ENCODE assay signal across 15 cellular contexts in the genomic region with DNA sequence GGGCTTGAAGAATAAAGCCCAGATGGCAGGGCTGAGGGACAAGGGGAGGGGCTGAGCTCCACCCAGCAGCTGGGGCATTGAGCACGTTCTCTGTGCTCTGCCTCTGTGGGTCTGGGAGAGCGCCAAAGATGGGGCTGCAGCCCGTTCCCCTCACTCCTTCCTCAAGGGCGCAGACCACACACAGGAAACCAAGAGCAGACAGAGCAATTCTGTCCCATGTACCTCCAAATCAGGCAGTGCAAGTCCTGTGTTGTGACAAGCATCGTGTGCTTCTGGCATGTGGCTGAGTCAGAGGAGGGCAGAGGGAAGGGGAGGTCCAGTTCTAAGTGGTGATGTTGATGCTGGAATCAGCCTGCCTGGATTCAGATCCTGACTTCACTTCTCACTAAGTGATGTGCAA. TPM values are rescaled to one million over a fixed set of nuclear protein-coding genes. Genes with fewer than 3 reads are reported as not detected.
DNase-seq lines count a peak whose midpoint lies in the region; ATAC-seq and TF ChIP-seq lines count a peak whose summit lies in the region.
"Had no signal": no experiment of that assay in that cellular context is flagged by ENCODE, and none has a peak within 500 bp of the region (broad histone marks: within the 10 kb centered on the region; RNA-seq: fewer than 3 reads in every experiment).

No MANE protein-coding gene starts in this region.

- CTCF ChIA-PET in mammary epithelial cell (lab: Charles Lee; ENCODE audit: low non-redundant PET) = no interaction called here

- TF ChIP-seq CTCF in mammary epithelial cell (conservative IDR thresholded peaks at IDR 0.05 in 1 of 2, IDR thresholded peaks at IDR 0.05 in 1 of 2; ENCODE audit: extremely low read depth in 1 of 2, insufficient read depth in 1 of 2, low read depth in 1 of 2, low read length in 2 of 2) (no peak), breast epithelium (IDR thresholded peaks at IDR 0.05) (no peak), epithelial cell of esophagus (IDR thresholded peaks at IDR 0.05; ENCODE audit: insufficient read depth, low read depth, low read length, missing control alignments) (no peak), upper lobe of right lung (IDR thresholded peaks at IDR 0.05) (no peak), hepatocyte (IDR thresholded peaks at IDR 0.05; ENCODE audit: poor library complexity) (no peak)

- no peaks in the 10 kb centered on the region for H3K79me2 ChIP-seq in mammary epithelial cell (ENCODE audit: insufficient read depth, low read length)
- H3K79me2 ChIP-seq in hepatocyte = no peaks in the 10 kb centered on the region

- H3K27ac ChIP-seq in mammary epithelial cell (ENCODE audit: insufficient read depth, low read depth, low read length) (no peak overlapping the region), breast epithelium (no peak overlapping the region), upper lobe of right lung (no peak overlapping the region), hepatocyte (no peak overlapping the region)
- H3K27ac ChIP-seq: KMS-11, stomach had no signal

- H3K4me1 ChIP-seq in mammary epithelial cell (ENCODE audit: insufficient read depth, low read length) (peaks cover 22% of the 10 kb centered on the region), breast epithelium (no peaks in the 10 kb centered on the region), upper lobe of right lung (peaks cover 8% of the 10 kb centered on the region), hepatocyte (ENCODE audit: insufficient read depth) (peaks cover 6% of the 10 kb centered on the region)

- 53% methylated on average over 4 of the region's 5 CpGs for WGBS in mammary epithelial cell (ENCODE audit: low coverage, missing lambda C conversion rate)
- WGBS in hepatocyte (ENCODE audit: low lambda C conversion rate, missing lambda C conversion rate) = 74% methylated on average over 5 of the region's 5 CpGs

- ATAC-seq in upper lobe of right lung (no peak), GM21360 (IDR thresholded peaks at IDR 0.05; ENCODE audit: unreplicated experiment) (no peak), GM19397 (IDR thresholded peaks at IDR 0.05; ENCODE audit: unreplicated experiment) (no peak)

- dilution Hi-C loops in mammary epithelial cell (cut with HindIII; ENCODE audit: low sequenced_read_pairs) = no loop called here

- TF ChIP-seq POLR2A in breast epithelium (IDR thresholded peaks at IDR 0.05) = no peak

- no peak overlapping the region for H3K4me2 ChIP-seq in mammary epithelial cell (ENCODE audit: insufficient read depth, low read depth, low read length)
- no peak overlapping the region for H3K4me2 ChIP-seq in hepatocyte
- H3K4me2 ChIP-seq: KMS-11 had no signal

- H3K27me3 ChIP-seq in mammary epithelial cell (ENCODE audit: insufficient read depth, low read length) (no peaks in the 10 kb centered on the region), breast epithelium (no peaks in the 10 kb centered on the region), upper lobe of right lung (no peaks in the 10 kb centered on the region), hepatocyte (no peaks in the 10 kb centered on the region)

- H3K36me3 ChIP-seq in mammary epithelial cell (ENCODE audit: insufficient read depth, low read length) (no peaks in the 10 kb centered on the region), breast epithelium (no peaks in the 10 kb centered on the region), upper lobe of right lung (peaks cover 8% of the 10 kb centered on the region), hepatocyte (replicated peaks; ENCODE audit: insufficient read depth, low read depth) (no peaks in the 10 kb centered on the region)

- H3K4me3 ChIP-seq in mammary epithelial cell (replicated peaks in 1 of 3; ENCODE audit: insufficient read depth in 1 of 3, low read depth in 2 of 3, low read length in 3 of 3) = no peak overlapping the region
- H3K4me3 ChIP-seq in breast epithelium = no peak overlapping the region
- H3K4me3 ChIP-seq in epithelial cell of esophagus (ENCODE audit: low read length) = no peak overlapping the region
- H3K4me3 ChIP-seq in upper lobe of right lung = no peak overlapping the region
- H3K4me3 ChIP-seq in hepatocyte = no peak overlapping the region
- H3K4me3 ChIP-seq: stomach had no signal

- intact Hi-C loops in mammary epithelial cell (cut with micrococcal nuclease) (loop anchor here (10.0 kb wide), 1 partner anchor 174 kb away; no protein-coding TSS in a partner anchor), breast epithelium (cut with DNase I; ENCODE audit: low total_unique reads) (loop anchor here (5.0 kb wide), 1 partner anchor 346 kb away; no protein-coding TSS in a partner anchor), upper lobe of right lung (cut with DNase I) (loop anchor here (5.0 kb wide), 1 partner anchor 341 kb away; no protein-coding TSS in a partner anchor)

- DNase-seq in mammary epithelial cell = peak; percentile 39
- no peak for DNase-seq in breast epithelium (ENCODE audit: low spot score in 2 of 2)
- DNase-seq in RPMI8226 = peak; percentile 63
- DNase-seq in epithelial cell of esophagus (ENCODE audit: low read depth) = peak; percentile 58
- DNase-seq in upper lobe of right lung = peak; percentile 50
- no peak for DNase-seq in hepatocyte (ENCODE audit: low spot score)
- DNase-seq: ACHN; activated CD4-positive, alpha-beta T cell treated with anti-CD3 and anti-CD28 coated beads, Interleukin-2, amount 50 U/mL, for 4 hours; Calu3; NCI-H1930; occipital lobe; stomach had no signal

- no peak overlapping the region for H2AFZ ChIP-seq in mammary epithelial cell (ENCODE audit: low read depth, low read length)
- no peak overlapping the region for H2AFZ ChIP-seq in hepatocyte

- H4K20me1 ChIP-seq in mammary epithelial cell (ENCODE audit: insufficient read depth, low read length) (no peaks in the 10 kb centered on the region), hepatocyte (ENCODE audit: insufficient read depth, poor library complexity, severe bottlenecking) (no peaks in the 10 kb centered on the region)

- H3K9me2 ChIP-seq in hepatocyte (replicated peaks; ENCODE audit: insufficient read depth) = no peaks in the 10 kb centered on the region

- H3K9ac ChIP-seq in mammary epithelial cell (ENCODE audit: insufficient read depth, low read length) = no peak overlapping the region
- H3K9ac ChIP-seq: KMS-11 had no signal

- in situ Hi-C loops in mammary epithelial cell (cut with MboI; ENCODE audit: low sequenced_read_pairs in 2 of 2) = no loop called here

- no TSS peak for BruUV-seq in mammary epithelial cell (replicated peaks; lab: Mats Ljungman, UMichigan)

- H3K9me3 ChIP-seq in mammary epithelial cell (replicated peaks; ENCODE audit: insufficient read depth, low read length) (no peaks in the 10 kb centered on the region), breast epithelium (no peaks in the 10 kb centered on the region), upper lobe of right lung (no peaks in the 10 kb centered on the region), hepatocyte (ENCODE audit: low read depth) (no peaks in the 10 kb centered on the region)
- H3K9me3 ChIP-seq: stomach had no signal

RNA-seq across cellular contexts. Expression of a gene that starts 15.6 kb away (rescaled TPM):
- total RNA-seq in mammary epithelial cell (10 to 100 TPM; 14.7 to 55.8 TPM), breast epithelium (1 to 10 TPM; 1.6 to 6.4 (median 2.2) TPM), upper lobe of right lung (2.7 TPM), hepatocyte (12.0 and 13.9 TPM in 2 replicates)
- polyA plus RNA-seq in mammary epithelial cell (33.1 TPM), hepatocyte (7.6 and 14.1 TPM in 2 replicates)
- 26.7 TPM for polyA minus RNA-seq in mammary epithelial cell

RNA-seq across cellular contexts. Expression of a gene that starts 54.1 kb away (rescaled TPM):
- total RNA-seq in mammary epithelial cell (1,000 to 10,000 TPM in 1 of 2 donors, 100 to 1,000 TPM in 1; 152 to 1,750 TPM), breast epithelium (100 to 1,000 TPM; 624 to 881 (median 805) TPM), upper lobe of right lung (1,255 TPM), hepatocyte (210 and 218 TPM in 2 replicates)
- polyA plus RNA-seq in mammary epithelial cell (1,472 TPM), hepatocyte (803 and 884 TPM in 2 replicates)
- 850 TPM for polyA minus RNA-seq in mammary epithelial cell

Comparison
In these comparisons a context has a peak if more than half of its experiments do, and no peak if none do; other contexts are left out.
1. DNase-seq: peak in mammary epithelial cell (single experiment), RPMI8226 (single experiment), epithelial cell of esophagus (single experiment) and upper lobe of right lung (single experiment); none in breast epithelium (0 of 2) and hepatocyte (single experiment).